In the genomic region with DNA sequence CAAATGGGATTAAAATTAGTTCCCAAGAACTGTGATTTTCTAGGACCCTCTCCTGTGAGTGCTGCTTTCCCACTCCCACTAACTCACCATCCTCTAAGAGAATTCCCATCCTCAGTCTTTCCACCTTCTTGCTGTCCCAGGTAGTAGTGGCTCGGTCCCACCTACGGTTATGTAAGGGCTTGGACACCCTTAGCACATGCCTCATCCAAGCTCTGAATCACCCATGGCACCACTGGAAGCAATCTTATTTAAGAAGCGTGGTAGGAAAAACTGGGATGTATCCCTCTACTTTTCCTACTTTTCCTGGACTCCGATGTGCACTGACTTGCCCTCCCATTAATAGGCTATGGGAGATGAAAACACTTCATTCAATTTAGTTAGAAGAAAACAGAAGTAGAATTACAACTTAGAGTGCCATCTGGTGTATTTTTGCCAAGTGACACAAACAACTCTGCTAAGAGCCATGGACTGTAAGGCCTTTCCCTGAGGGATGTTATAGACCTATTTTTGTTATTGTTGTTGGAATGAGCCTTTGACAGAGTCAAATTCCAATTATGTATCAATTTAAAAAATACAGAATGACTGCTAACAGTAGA, we compare ENCODE assay signal across 1 cellular context.
TF ChIP-seq lines count a peak whose summit lies in the region.

No MANE protein-coding gene starts in this region.

TF ChIP-seq in GM23338, 12 proteins besides CTCF, POLR2A, EP300 and RAD21 (continued from another document):
- TF ChIP-seq ZNF114 (CRISPR knock-in tag; IDR thresholded peaks at IDR 0.05) = no peak
- TF ChIP-seq, protein P1, sequence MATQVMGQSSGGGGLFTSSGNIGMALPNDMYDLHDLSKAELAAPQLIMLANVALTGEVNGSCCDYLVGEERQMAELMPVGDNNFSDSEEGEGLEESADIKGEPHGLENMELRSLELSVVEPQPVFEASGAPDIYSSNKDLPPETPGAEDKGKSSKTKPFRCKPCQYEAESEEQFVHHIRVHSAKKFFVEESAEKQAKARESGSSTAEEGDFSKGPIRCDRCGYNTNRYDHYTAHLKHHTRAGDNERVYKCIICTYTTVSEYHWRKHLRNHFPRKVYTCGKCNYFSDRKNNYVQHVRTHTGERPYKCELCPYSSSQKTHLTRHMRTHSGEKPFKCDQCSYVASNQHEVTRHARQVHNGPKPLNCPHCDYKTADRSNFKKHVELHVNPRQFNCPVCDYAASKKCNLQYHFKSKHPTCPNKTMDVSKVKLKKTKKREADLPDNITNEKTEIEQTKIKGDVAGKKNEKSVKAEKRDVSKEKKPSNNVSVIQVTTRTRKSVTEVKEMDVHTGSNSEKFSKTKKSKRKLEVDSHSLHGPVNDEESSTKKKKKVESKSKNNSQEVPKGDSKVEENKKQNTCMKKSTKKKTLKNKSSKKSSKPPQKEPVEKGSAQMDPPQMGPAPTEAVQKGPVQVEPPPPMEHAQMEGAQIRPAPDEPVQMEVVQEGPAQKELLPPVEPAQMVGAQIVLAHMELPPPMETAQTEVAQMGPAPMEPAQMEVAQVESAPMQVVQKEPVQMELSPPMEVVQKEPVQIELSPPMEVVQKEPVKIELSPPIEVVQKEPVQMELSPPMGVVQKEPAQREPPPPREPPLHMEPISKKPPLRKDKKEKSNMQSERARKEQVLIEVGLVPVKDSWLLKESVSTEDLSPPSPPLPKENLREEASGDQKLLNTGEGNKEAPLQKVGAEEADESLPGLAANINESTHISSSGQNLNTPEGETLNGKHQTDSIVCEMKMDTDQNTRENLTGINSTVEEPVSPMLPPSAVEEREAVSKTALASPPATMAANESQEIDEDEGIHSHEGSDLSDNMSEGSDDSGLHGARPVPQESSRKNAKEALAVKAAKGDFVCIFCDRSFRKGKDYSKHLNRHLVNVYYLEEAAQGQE (IDR thresholded peaks at IDR 0.05; ENCODE audit: unreplicated experiment) = no peak
- no peak for TF ChIP-seq POLR2AphosphoS5 (IDR thresholded peaks at IDR 0.05; ENCODE audit: low read depth)
- no peak for TF ChIP-seq CREB1 (CRISPR knock-in tag; IDR thresholded peaks at IDR 0.05; ENCODE audit: low read depth)
- TF ChIP-seq, protein P2, sequence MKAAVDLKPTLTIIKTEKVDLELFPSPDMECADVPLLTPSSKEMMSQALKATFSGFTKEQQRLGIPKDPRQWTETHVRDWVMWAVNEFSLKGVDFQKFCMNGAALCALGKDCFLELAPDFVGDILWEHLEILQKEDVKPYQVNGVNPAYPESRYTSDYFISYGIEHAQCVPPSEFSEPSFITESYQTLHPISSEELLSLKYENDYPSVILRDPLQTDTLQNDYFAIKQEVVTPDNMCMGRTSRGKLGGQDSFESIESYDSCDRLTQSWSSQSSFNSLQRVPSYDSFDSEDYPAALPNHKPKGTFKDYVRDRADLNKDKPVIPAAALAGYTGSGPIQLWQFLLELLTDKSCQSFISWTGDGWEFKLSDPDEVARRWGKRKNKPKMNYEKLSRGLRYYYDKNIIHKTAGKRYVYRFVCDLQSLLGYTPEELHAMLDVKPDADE (IDR thresholded peaks at IDR 0.05) = no peak
- no peak for TF ChIP-seq EZH2phosphoT487 (IDR thresholded peaks at IDR 0.05; ENCODE audit: unreplicated experiment)
- no peak for TF ChIP-seq JUNB (IDR thresholded peaks at IDR 0.05; ENCODE audit: unreplicated experiment)
- TF ChIP-seq ZNF331 (CRISPR knock-in tag; IDR thresholded peaks at IDR 0.05; ENCODE audit: low read depth) = no peak
- no peak for TF ChIP-seq EZH2 (IDR thresholded peaks at IDR 0.05; ENCODE audit: low read depth, unreplicated experiment)
- TF ChIP-seq NANOG (IDR thresholded peaks at IDR 0.05; ENCODE audit: borderline replicate concordance) = no peak
